Comparison of ENCODE assay signal across 18 cellular contexts in the genomic region with DNA sequence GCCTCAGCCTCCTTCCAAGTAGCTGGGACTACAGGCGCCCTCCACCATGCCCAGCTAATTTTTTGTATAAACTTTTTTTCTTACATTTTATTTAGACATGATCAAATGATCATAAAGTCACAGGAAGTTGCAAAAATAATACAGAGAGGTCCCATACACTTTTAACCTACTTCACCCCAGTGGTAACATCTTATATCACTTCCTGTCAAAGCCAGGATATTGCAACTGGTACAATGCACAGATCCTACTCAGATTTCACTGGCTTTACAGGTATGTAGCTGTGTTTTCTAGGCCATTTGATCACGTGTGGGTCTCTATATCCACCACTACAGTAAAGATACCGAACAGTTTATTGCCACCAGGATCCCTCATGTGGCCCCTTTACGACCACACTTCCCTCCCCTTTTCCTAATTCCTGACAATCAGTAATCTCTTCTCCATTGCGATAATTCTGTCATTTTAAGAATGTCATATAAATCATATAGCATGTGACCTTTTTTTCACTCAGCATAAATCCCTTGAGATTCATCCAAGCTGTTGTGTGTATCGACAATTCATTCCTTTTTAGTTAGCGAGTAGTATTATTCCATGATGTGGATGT.
"Had no signal": no experiment of that assay in that cellular context is flagged by ENCODE, and none has a peak within 500 bp of the region (broad histone marks: within the 10 kb centered on the region; RNA-seq: fewer than 3 reads in every experiment).

No MANE protein-coding gene starts in this region.

- H3K27me3 ChIP-seq: cardiac muscle cell, hepatocyte, ovary, tibial nerve had no signal

- H3K9me3 Mint-ChIP-seq: activated B cell treated with CpG ODN at 0.5 μM for 24 hours had no signal

- ATAC-seq: mucosa of descending colon; psoas muscle; right cardiac atrium; stimulated activated naive CD8-positive, alpha-beta T cell treated with anti-CD3 and anti-CD28 coated beads, Interleukin-15, Interleukin-2, amounts not matched to agents 100 U/mL and 50 U/mL, for 24 hours had no signal

- DNase-seq: activated B cell treated with CpG ODN at 0.5 μM for 24 hours; activated CD4-positive, alpha-beta T cell treated with anti-CD3 and anti-CD28 coated beads for 4 hours; activated CD8-positive, alpha-beta memory T cell treated with anti-CD3 and anti-CD28 coated beads for 24 hours; activated CD8-positive, alpha-beta memory T cell treated with anti-CD3 and anti-CD28 coated beads, Interleukin-2, amount 50 U/mL, for 48 hours; dermis blood vessel endothelial cell; effector memory CD4-positive, alpha-beta T cell; mesenchymal stem cell; mucosa of descending colon; naive B cell; ovary; psoas muscle; right cardiac atrium; stimulated activated naive CD8-positive, alpha-beta T cell treated with anti-CD3 and anti-CD28 coated beads, Interleukin-15, Interleukin-2, amounts not matched to agents 100 U/mL and 50 U/mL, for 24 hours; substantia nigra had no signal

- H3K36me3 ChIP-seq: cardiac muscle cell, ovary, tibial nerve had no signal

- H3K4me1 ChIP-seq: psoas muscle, tibial nerve had no signal

- H3K27ac ChIP-seq: cardiac muscle cell, hepatocyte, ovary, psoas muscle, skin epidermis, tibial nerve had no signal

- H3K4me3 Mint-ChIP-seq: activated B cell treated with CpG ODN at 0.5 μM for 24 hours had no signal

- H3K27ac Mint-ChIP-seq: activated B cell treated with CpG ODN at 0.5 μM for 24 hours had no signal

- H3K27me3 Mint-ChIP-seq: activated B cell treated with CpG ODN at 0.5 μM for 24 hours, naive B cell had no signal

- H3K9me3 ChIP-seq: mucosa of descending colon, ovary had no signal

- H3K4me3 ChIP-seq: cardiac muscle cell, hepatocyte, mucosa of descending colon, ovary, psoas muscle, skin epidermis, tibial nerve had no signal
